ENCODE assay signal across 9 cellular contexts in genomic region chr20:31604567-31605030, GRCh38. TPM values are rescaled to one million over a fixed set of nuclear protein-coding genes. Genes with fewer than 3 reads are reported as not detected.
DNase-seq lines count a peak whose midpoint lies in the region; ATAC-seq and TF ChIP-seq lines count a peak whose summit lies in the region.
"Had no signal": no experiment of that assay in that cellular context is flagged by ENCODE, and none has a peak within 500 bp of the region (broad histone marks: within the 10 kb centered on the region; RNA-seq: fewer than 3 reads in every experiment).

No MANE protein-coding gene starts in this region.

- H3K9ac ChIP-seq in ES-I3 (ENCODE audit: low read depth, low read length) (peak overlapping the region; percentile 97), trophoblast cell (ENCODE audit: low read length) (peak overlapping the region; percentile 99)

- H3K4me2 ChIP-seq in PC-9: peak overlapping the region; percentile 90
- H3K4me2 ChIP-seq in trophoblast cell (ENCODE audit: low read length): peak overlapping the region; percentile 90

- CTCF ChIA-PET in PC-9 (lab: Charles Lee): interaction anchor here (0.9 to 1.9 kb wide), 5 partner anchors 8 to 44 kb away, joined by 3 to 6 read pairs (median 4); no protein-coding TSS in a partner anchor

- DNase-seq in PC-9: no peak
- DNase-seq in epithelial cell of prostate (ENCODE audit: low read depth, low spot score): no peak
- peak; percentile 66 to 67 for DNase-seq in trophoblast cell
- DNase-seq in NCI-H2107 (lab: John Stamatoyannopoulos, UW): no peak
- no peak for DNase-seq in activated CD4-positive, alpha-beta T cell treated with anti-CD3 and anti-CD28 coated beads, Interleukin-2, amount 50 U/mL, for 4 hours
- no peak for DNase-seq in kidney tubule cell (ENCODE audit: low spot score)

- WGBS in trophoblast cell (ENCODE audit: extremely low coverage, insufficient coverage, insufficient read length): no CpG with 5 or more reads among the region's 14 CpGs

- H3K9me3 ChIP-seq in ES-I3 (ENCODE audit: control insufficient read depth, insufficient read depth, low read length) (no peaks in the 10 kb centered on the region), PC-9 (ENCODE audit: insufficient read depth, low read depth) (no peaks in the 10 kb centered on the region), trophoblast cell (ENCODE audit: insufficient read depth, low read depth, low read length) (no peaks in the 10 kb centered on the region)

- intact Hi-C loops in PC-9 (cut with micrococcal nuclease; ENCODE audit: unreplicated experiment): loop anchor here (1.0 kb wide), 2 partner anchors 11 to 31 kb away; no protein-coding TSS in a partner anchor

- H3K4me3 ChIP-seq in PC-9 (peak overlapping the region; percentile 97), trophoblast cell (ENCODE audit: low read depth, low read length) (peak overlapping the region; percentile 73)

- no peak for TF ChIP-seq CTCF in PC-9 (conservative IDR thresholded peaks at IDR 0.05)

- H3K79me2 ChIP-seq in PC-9 (ENCODE audit: low read depth) (peaks cover 37% of the 10 kb centered on the region), trophoblast cell (ENCODE audit: control insufficient read depth, insufficient read depth, low read length, poor library complexity) (peaks cover 32% of the 10 kb centered on the region)

- no peaks in the 10 kb centered on the region for H3K9me2 ChIP-seq in PC-9 (ENCODE audit: insufficient read depth)

- no peaks in the 10 kb centered on the region for H3K36me3 ChIP-seq in ES-I3 (ENCODE audit: insufficient read depth, low read length)
- peaks cover 8% of the 10 kb centered on the region; the same call in 1 of the 2 replicates for H3K36me3 ChIP-seq in PC-9 (ENCODE audit: low read depth)
- H3K36me3 ChIP-seq in trophoblast cell (ENCODE audit: control insufficient read depth in 1 of 2, insufficient read depth in 2 of 2, low read length in 2 of 2): peaks cover 16 to 18% of the 10 kb centered on the region in 2 experiments

- H3K27me3 ChIP-seq in PC-9 (ENCODE audit: insufficient read depth, low read depth) (no peaks in the 10 kb centered on the region), trophoblast cell (ENCODE audit: insufficient read depth, low read length) (no peaks in the 10 kb centered on the region)

- BruUV-seq in PC-9 (replicated peaks; lab: Mats Ljungman, UMichigan): TSS peak; percentile 87

- H3K27ac ChIP-seq in PC-9 (peak overlapping the region; percentile 96), epithelial cell of prostate (peak overlapping the region; percentile 98), trophoblast cell (ENCODE audit: low read depth, low read length) (peak overlapping the region; percentile 100)

- H4K20me1 ChIP-seq in PC-9 (ENCODE audit: insufficient read depth): peaks cover 5% of the 10 kb centered on the region; the same call in 1 of the 2 replicates

- peak overlapping the region; percentile 98 for H4K91ac ChIP-seq in trophoblast cell (ENCODE audit: low read depth, low read length)

- no peak overlapping the region for H3K23ac ChIP-seq in trophoblast cell (ENCODE audit: low read length)

- peak overlapping the region; percentile 17 for H2BK12ac ChIP-seq in trophoblast cell (ENCODE audit: low read length)

- H4K12ac ChIP-seq in trophoblast cell (ENCODE audit: low read depth, low read length): peak overlapping the region; percentile 83

- H3K4ac ChIP-seq in trophoblast cell (ENCODE audit: low read depth, low read length): peak overlapping the region; percentile 66

- H4K8ac ChIP-seq in trophoblast cell (ENCODE audit: low read depth, low read length): peak overlapping the region; percentile 79

- H3F3A ChIP-seq in PC-9 (ENCODE audit: insufficient read depth, low read depth): peaks cover 69% of the 10 kb centered on the region

- peak overlapping the region; percentile 87 for H2BK120ac ChIP-seq in trophoblast cell (ENCODE audit: insufficient read depth, low read length, poor library complexity)

- no peak overlapping the region for H2AFZ ChIP-seq in PC-9
- no peak overlapping the region for H2AFZ ChIP-seq in trophoblast cell (ENCODE audit: insufficient read depth, low read length, poor library complexity)

- peak overlapping the region; percentile 69 for H3K18ac ChIP-seq in trophoblast cell (ENCODE audit: low read length)

- peak overlapping the region; percentile 97 for H2BK5ac ChIP-seq in trophoblast cell (ENCODE audit: low read depth, low read length, poor library complexity)

- H2AK5ac ChIP-seq in trophoblast cell (ENCODE audit: low read length): peak overlapping the region; percentile 6

- H3K4me1 ChIP-seq in ES-I3 (ENCODE audit: insufficient read depth, low read length): peaks cover 26% of the 10 kb centered on the region
- H3K4me1 ChIP-seq in PC-9 (replicated peaks; ENCODE audit: insufficient read depth): peaks cover 47% of the 10 kb centered on the region
- peaks cover 13 to 22% of the 10 kb centered on the region in 2 experiments for H3K4me1 ChIP-seq in trophoblast cell (ENCODE audit: control insufficient read depth in 1 of 2, insufficient read depth in 2 of 2, low read length in 2 of 2)

- H3K14ac ChIP-seq in trophoblast cell (ENCODE audit: low read length): peak overlapping the region; percentile 81

- POLR2A ChIA-PET in PC-9 (lab: Charles Lee; ENCODE audit: unreplicated experiment): interaction anchor here (0.5 to 2.6 kb wide), 15 partner anchors 9 to 252 kb away, joined by 3 to 81 read pairs (median 6); no protein-coding TSS in a partner anchor

- H3K79me1 ChIP-seq in trophoblast cell (ENCODE audit: low read length): peaks cover 67% of the 10 kb centered on the region

- ATAC-seq in GM21360 (IDR thresholded peaks at IDR 0.05; ENCODE audit: unreplicated experiment): no peak

RNA-seq across cellular contexts. Expression of gene ID1, which starts 0.5 kb away (rescaled TPM):
- 74.4 and 164 TPM in 2 replicates for total RNA-seq in PC-9 (2021)
- polyA plus RNA-seq in trophoblast cell (2013): 992 and 1,052 TPM in 2 replicates

RNA-seq across cellular contexts. Expression of gene COX4I2, which starts 33.1 kb away (rescaled TPM):
- total RNA-seq in PC-9 (2021): not detected in 2 replicates
- polyA plus RNA-seq in trophoblast cell (2013): 1.7 TPM in 2 replicates
- total RNA-seq: LHCN-M2 had no signal

Comparison
In these comparisons a context has a peak if more than half of its experiments do, and no peak if none do; other contexts are left out.
1. DNase-seq: peak in trophoblast cell (2 of 2); none in PC-9 (0 of 2), epithelial cell of prostate (single experiment), NCI-H2107 (single experiment), activated CD4-positive, alpha-beta T cell treated with anti-CD3 and anti-CD28 coated beads, Interleukin-2, amount 50 U/mL, for 4 hours (0 of 2) and kidney tubule cell (single experiment).
2. Peak in every context shown above with its lines, with median percentiles within 50 percentile points of each other: H3K27ac ChIP-seq.